Comparison of ENCODE assay signal across 1 cellular context in the genomic region with DNA sequence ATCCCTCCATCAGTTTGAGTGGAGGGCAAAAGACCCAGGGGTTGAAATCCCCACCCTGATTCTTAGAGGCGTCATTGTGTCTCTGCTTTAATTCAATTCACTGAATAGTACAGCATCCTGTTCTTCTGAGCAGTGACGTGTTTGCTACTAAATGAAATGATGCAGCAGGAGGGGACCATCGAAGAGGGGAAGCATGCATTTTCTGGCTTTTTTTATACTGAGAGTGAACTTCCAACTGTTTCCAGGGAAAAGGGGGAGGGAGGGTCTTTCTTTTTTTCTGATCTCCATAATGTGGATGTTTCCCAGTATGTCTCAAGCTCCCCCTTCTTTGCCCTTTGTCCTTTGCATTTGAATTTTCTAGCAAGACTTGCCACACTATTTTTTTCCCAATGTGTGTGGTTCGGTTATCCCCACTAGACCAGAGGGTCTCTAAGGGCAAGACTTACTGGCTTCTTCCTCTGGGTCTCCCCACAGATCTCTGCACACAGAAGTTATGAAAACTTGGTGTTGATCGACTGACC.
TF ChIP-seq lines count a peak whose summit lies in the region.

No MANE protein-coding gene starts in this region.

TF ChIP-seq in GM23338, 12 proteins besides CTCF, POLR2A, EP300 and RAD21 (continued from another document):
- TF ChIP-seq, protein P1, sequence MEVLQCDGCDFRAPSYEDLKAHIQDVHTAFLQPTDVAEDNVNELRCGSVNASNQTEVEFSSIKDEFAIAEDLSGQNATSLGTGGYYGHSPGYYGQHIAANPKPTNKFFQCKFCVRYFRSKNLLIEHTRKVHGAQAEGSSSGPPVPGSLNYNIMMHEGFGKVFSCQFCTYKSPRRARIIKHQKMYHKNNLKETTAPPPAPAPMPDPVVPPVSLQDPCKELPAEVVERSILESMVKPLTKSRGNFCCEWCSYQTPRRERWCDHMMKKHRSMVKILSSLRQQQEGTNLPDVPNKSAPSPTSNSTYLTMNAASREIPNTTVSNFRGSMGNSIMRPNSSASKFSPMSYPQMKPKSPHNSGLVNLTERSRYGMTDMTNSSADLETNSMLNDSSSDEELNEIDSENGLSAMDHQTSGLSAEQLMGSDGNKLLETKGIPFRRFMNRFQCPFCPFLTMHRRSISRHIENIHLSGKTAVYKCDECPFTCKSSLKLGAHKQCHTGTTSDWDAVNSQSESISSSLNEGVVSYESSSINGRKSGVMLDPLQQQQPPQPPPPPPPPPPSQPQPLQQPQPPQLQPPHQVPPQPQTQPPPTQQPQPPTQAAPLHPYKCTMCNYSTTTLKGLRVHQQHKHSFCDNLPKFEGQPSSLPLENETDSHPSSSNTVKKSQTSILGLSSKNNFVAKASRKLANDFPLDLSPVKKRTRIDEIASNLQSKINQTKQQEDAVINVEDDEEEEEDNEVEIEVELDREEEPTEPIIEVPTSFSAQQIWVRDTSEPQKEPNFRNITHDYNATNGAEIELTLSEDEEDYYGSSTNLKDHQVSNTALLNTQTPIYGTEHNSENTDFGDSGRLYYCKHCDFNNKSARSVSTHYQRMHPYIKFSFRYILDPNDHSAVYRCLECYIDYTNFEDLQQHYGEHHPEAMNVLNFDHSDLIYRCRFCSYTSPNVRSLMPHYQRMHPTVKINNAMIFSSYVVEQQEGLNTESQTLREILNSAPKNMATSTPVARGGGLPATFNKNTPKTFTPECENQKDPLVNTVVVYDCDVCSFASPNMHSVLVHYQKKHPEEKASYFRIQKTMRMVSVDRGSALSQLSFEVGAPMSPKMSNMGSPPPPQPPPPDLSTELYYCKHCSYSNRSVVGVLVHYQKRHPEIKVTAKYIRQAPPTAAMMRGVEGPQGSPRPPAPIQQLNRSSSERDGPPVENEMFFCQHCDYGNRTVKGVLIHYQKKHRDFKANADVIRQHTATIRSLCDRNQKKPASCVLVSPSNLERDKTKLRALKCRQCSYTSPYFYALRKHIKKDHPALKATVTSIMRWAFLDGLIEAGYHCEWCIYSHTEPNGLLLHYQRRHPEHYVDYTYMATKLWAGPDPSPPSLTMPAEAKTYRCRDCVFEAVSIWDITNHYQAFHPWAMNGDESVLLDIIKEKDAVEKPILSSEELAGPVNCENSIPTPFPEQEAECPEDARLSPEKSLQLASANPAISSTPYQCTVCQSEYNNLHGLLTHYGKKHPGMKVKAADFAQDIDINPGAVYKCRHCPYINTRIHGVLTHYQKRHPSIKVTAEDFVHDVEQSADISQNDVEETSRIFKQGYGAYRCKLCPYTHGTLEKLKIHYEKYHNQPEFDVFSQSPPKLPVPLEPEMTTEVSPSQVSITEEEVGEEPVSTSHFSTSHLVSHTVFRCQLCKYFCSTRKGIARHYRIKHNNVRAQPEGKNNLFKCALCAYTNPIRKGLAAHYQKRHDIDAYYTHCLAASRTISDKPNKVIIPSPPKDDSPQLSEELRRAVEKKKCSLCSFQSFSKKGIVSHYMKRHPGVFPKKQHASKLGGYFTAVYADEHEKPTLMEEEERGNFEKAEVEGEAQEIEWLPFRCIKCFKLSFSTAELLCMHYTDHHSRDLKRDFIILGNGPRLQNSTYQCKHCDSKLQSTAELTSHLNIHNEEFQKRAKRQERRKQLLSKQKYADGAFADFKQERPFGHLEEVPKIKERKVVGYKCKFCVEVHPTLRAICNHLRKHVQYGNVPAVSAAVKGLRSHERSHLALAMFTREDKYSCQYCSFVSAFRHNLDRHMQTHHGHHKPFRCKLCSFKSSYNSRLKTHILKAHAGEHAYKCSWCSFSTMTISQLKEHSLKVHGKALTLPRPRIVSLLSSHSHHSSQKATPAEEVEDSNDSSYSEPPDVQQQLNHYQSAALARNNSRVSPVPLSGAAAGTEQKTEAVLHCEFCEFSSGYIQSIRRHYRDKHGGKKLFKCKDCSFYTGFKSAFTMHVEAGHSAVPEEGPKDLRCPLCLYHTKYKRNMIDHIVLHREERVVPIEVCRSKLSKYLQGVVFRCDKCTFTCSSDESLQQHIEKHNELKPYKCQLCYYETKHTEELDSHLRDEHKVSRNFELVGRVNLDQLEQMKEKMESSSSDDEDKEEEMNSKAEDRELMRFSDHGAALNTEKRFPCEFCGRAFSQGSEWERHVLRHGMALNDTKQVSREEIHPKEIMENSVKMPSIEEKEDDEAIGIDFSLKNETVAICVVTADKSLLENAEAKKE (CRISPR knock-in tag; IDR thresholded peaks at IDR 0.05): no peak
- TF ChIP-seq ETS1 (IDR thresholded peaks at IDR 0.05) (no peak), NANOG (IDR thresholded peaks at IDR 0.05; ENCODE audit: borderline replicate concordance) (no peak), JUNB (IDR thresholded peaks at IDR 0.05; ENCODE audit: unreplicated experiment) (no peak), POLR2AphosphoS5 (IDR thresholded peaks at IDR 0.05; ENCODE audit: low read depth) (no peak), CREB1 (CRISPR knock-in tag; IDR thresholded peaks at IDR 0.05; ENCODE audit: low read depth) (no peak)
